ENCODE assay signal across 17 cellular contexts in the genomic region with DNA sequence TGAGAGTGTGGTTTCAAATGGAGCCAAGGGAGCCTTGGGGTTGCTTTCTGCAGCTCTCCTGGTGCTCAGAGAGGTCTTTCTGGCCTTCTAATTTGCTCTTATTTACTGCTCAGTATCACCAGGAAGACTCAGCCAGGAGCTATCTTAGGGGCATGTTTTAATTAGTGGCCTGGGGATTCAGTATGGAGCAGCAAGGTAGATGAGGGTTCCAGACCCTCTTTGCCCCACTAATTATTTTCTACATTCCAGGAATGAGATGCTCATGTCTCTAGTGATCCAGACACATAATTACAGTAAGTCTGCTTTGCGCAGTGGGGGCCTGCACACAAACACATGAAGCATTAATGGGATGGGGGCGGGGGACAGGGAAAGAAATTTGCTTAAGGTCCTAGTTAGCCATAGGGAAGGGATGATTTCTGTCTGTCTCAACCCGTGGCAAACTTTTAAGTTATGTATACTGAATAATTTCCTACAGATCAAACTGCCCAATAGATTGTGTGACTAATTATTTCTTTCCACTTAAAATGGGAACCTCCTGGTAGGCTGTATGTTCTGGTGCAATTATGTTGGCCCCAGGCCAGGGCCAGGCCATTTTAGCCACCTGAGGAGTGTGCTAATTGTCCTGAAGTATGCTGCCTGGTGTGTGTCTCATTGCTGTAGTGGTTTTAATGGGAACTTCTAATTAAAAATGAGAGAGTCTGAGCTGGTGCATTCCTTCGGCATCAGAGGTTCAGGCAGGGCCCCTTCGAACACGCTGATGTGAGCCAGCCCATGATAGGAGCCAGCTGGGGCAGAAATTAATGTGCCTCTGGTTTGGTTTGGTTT.
DNase-seq lines count a peak whose midpoint lies in the region; ATAC-seq and TF ChIP-seq lines count a peak whose summit lies in the region.
"Had no signal": no experiment of that assay in that cellular context is flagged by ENCODE, and none has a peak within 500 bp of the region (broad histone marks: within the 10 kb centered on the region; RNA-seq: fewer than 3 reads in every experiment).

No MANE protein-coding gene starts in this region.

- CTCF ChIA-PET in WTC11 (lab: Charles Lee) = no interaction called here

- no peaks in the 10 kb centered on the region for H3K4me1 Mint-ChIP-seq in WTC11
- H3K4me1 Mint-ChIP-seq: nephron progenitor cell had no signal

- H3K9me3 ChIP-seq in mucosa of descending colon (no peaks in the 10 kb centered on the region), stomach (no peaks in the 10 kb centered on the region), thyroid gland (no peaks in the 10 kb centered on the region)
- H3K9me3 ChIP-seq: right atrium auricular region had no signal

- H3K9me3 Mint-ChIP-seq in WTC11 = no peaks in the 10 kb centered on the region
- H3K9me3 Mint-ChIP-seq: nephron progenitor cell had no signal

- no peak overlapping the region for H3K4me3 Mint-ChIP-seq in WTC11
- H3K4me3 Mint-ChIP-seq: nephron progenitor cell had no signal

- POLR2A ChIA-PET in WTC11 (lab: Charles Lee) = no interaction called here

- TF ChIP-seq CTCF in WTC11 (IDR thresholded peaks at IDR 0.05) (no peak), mucosa of descending colon (IDR thresholded peaks at IDR 0.05) (no peak), stomach (IDR thresholded peaks at IDR 0.05) (no peak), thyroid gland (IDR thresholded peaks at IDR 0.05) (no peak)

- TF ChIP-seq POLR2A in stomach (IDR thresholded peaks at IDR 0.05) = no peak
- TF ChIP-seq POLR2A in thyroid gland (IDR thresholded peaks at IDR 0.05) = no peak

- H3K36me3 ChIP-seq in mucosa of descending colon (ENCODE audit: low read depth) (no peaks in the 10 kb centered on the region), stomach (no peaks in the 10 kb centered on the region), thyroid gland (no peaks in the 10 kb centered on the region)
- H3K36me3 ChIP-seq: brain microvascular endothelial cell, right atrium auricular region had no signal

- H3K4me3 ChIP-seq in mucosa of descending colon (no peak overlapping the region), stomach (no peak overlapping the region), thyroid gland (replicated peaks in 1 of 3) (no peak overlapping the region)
- H3K4me3 ChIP-seq: right atrium auricular region had no signal

- H3K36me3 Mint-ChIP-seq in WTC11 = no peaks in the 10 kb centered on the region

- H3K27me3 ChIP-seq in stomach (no peaks in the 10 kb centered on the region), thyroid gland (no peaks in the 10 kb centered on the region)
- H3K27me3 ChIP-seq: brain microvascular endothelial cell, right atrium auricular region had no signal

- DNase-seq in DMS 273 (lab: John Stamatoyannopoulos, UW; ENCODE audit: unreplicated experiment) = peak; percentile 15
- DNase-seq in NCI-H1092 (lab: John Stamatoyannopoulos, UW) = peak; percentile 14
- DNase-seq in WTC11 (ENCODE audit: low spot score) = no peak
- DNase-seq in mucosa of descending colon = peak in 2 of 3 donors; percentile 17 to 30
- DNase-seq in stomach = no peak
- DNase-seq in thyroid gland = no peak
- DNase-seq in stimulated activated CD4-positive, alpha-beta T cell treated with anti-CD3 and anti-CD28 coated beads, Interleukin-4, amount 100 ng/mL, for 4 hours = no peak
- no peak for DNase-seq in SHP77 treated with DMSO at 0.1 percent for 48 hours (lab: John Stamatoyannopoulos, UW)
- DNase-seq: activated CD4-positive, alpha-beta T cell treated with anti-CD3 and anti-CD28 coated beads for 4 hours; activated CD8-positive, alpha-beta memory T cell treated with anti-CD3 and anti-CD28 coated beads, Interleukin-2, amount 50 U/mL, for 48 hours; activated naive CD4-positive, alpha-beta T cell; brain microvascular endothelial cell; head of caudate nucleus; mesenchymal stem cell; nephron progenitor cell had no signal

- no peak overlapping the region for H3K27ac ChIP-seq in stomach
- H3K27ac ChIP-seq in thyroid gland = no peak overlapping the region
- H3K27ac ChIP-seq: brain microvascular endothelial cell, right atrium auricular region had no signal

- no peak for TF ChIP-seq EP300 in stomach (IDR thresholded peaks at IDR 0.05)

- H3K27ac Mint-ChIP-seq in WTC11 = no peak overlapping the region
- H3K27ac Mint-ChIP-seq: nephron progenitor cell had no signal

- H3K27me3 Mint-ChIP-seq in WTC11 (ENCODE audit: low read depth) = no peaks in the 10 kb centered on the region

- ATAC-seq in WTC11 (peak; percentile 32; the same call in 1 of the 2 replicates), mucosa of descending colon (no peak)
- ATAC-seq: HepG2 had no signal

- no peaks in the 10 kb centered on the region for H3K4me1 ChIP-seq in mucosa of descending colon (ENCODE audit: low read depth)
- no peaks in the 10 kb centered on the region for H3K4me1 ChIP-seq in stomach
- H3K4me1 ChIP-seq in thyroid gland = no peaks in the 10 kb centered on the region
- H3K4me1 ChIP-seq: right atrium auricular region had no signal

- WGBS in stomach, 5 donors = 72 to 83% (median 81%) methylated on average over 6 of the region's 6 CpGs
- 81 to 90% methylated on average over 6 of the region's 6 CpGs for WGBS in thyroid gland, 2 donors

- intact Hi-C loops in mucosa of descending colon (cut with DNase I, micrococcal nuclease) = no loop called here
- intact Hi-C loops in stomach (cut with DNase I; ENCODE audit: low total_unique reads) = no loop called here
- intact Hi-C loops in thyroid gland (cut with DNase I) = no loop called here

TF ChIP-seq in WTC11, 78 proteins besides CTCF, POLR2A, EP300 and RAD21:
- TF ChIP-seq ZNF416 (CRISPR knock-in tag; IDR thresholded peaks at IDR 0.05) (no peak), ESRRA (CRISPR knock-in tag; IDR thresholded peaks at IDR 0.05; ENCODE audit: borderline replicate concordance) (no peak), NR2C2 (CRISPR knock-in tag; IDR thresholded peaks at IDR 0.05) (no peak), STAT6 (CRISPR knock-in tag; conservative IDR thresholded peaks at IDR 0.05; ENCODE audit: low read depth) (no peak), SMAD3 (CRISPR knock-in tag; IDR thresholded peaks at IDR 0.05; ENCODE audit: borderline replicate concordance) (no peak), ZNF532 (CRISPR knock-in tag; IDR thresholded peaks at IDR 0.05; ENCODE audit: borderline replicate concordance) (no peak), CBFB (CRISPR knock-in tag; IDR thresholded peaks at IDR 0.05; ENCODE audit: low read depth) (no peak)
- TF ChIP-seq, protein P1, sequence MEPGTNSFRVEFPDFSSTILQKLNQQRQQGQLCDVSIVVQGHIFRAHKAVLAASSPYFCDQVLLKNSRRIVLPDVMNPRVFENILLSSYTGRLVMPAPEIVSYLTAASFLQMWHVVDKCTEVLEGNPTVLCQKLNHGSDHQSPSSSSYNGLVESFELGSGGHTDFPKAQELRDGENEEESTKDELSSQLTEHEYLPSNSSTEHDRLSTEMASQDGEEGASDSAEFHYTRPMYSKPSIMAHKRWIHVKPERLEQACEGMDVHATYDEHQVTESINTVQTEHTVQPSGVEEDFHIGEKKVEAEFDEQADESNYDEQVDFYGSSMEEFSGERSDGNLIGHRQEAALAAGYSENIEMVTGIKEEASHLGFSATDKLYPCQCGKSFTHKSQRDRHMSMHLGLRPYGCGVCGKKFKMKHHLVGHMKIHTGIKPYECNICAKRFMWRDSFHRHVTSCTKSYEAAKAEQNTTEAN (CRISPR knock-in tag; IDR thresholded peaks at IDR 0.05) = no peak

Comparison
In these comparisons a context has a peak if more than half of its experiments do, and no peak if none do; other contexts are left out.
1. DNase-seq: peak in DMS 273 (single experiment), NCI-H1092 (single experiment) and mucosa of descending colon (2 of 3); none in WTC11 (single experiment), stomach (single experiment), thyroid gland (0 of 2), stimulated activated CD4-positive, alpha-beta T cell treated with anti-CD3 and anti-CD28 coated beads, Interleukin-4, amount 100 ng/mL, for 4 hours (0 of 2) and SHP77 treated with DMSO at 0.1 percent for 48 hours (single experiment).